Comparison of ENCODE assay signal across 1 cellular context in genomic region chr11:105236631-105237030, GRCh38.
TF ChIP-seq lines count a peak whose summit lies in the region.

No MANE protein-coding gene starts in this region.

TF ChIP-seq in GM23338, 12 proteins besides CTCF, POLR2A, EP300 and RAD21 (continued from another document):
- TF ChIP-seq REST (IDR thresholded peaks at IDR 0.05; ENCODE audit: unreplicated experiment) (no peak), ZNF462 (CRISPR knock-in tag; IDR thresholded peaks at IDR 0.05) (no peak), STAT1 (IDR thresholded peaks at IDR 0.05; ENCODE audit: unreplicated experiment) (no peak), EZH2 (IDR thresholded peaks at IDR 0.05; ENCODE audit: low read depth, unreplicated experiment) (no peak), ZNF331 (CRISPR knock-in tag; IDR thresholded peaks at IDR 0.05; ENCODE audit: low read depth) (no peak), POLR2AphosphoS5 (IDR thresholded peaks at IDR 0.05; ENCODE audit: low read depth) (no peak), EZH2phosphoT487 (IDR thresholded peaks at IDR 0.05; ENCODE audit: unreplicated experiment) (no peak), JUNB (IDR thresholded peaks at IDR 0.05; ENCODE audit: unreplicated experiment) (no peak), ZNF114 (CRISPR knock-in tag; IDR thresholded peaks at IDR 0.05) (no peak), ETS1 (IDR thresholded peaks at IDR 0.05) (no peak)
